In genomic region chr7:103280803-103281155, GRCh38 we compare ENCODE assay signal across 8 cellular contexts. TPM values are rescaled to one million over a fixed set of nuclear protein-coding genes. Genes with fewer than 3 reads are reported as not detected.
DNase-seq lines count a peak whose midpoint lies in the region; ATAC-seq and TF ChIP-seq lines count a peak whose summit lies in the region.
"Not testable (repeated sequence)": the region's sequence is repeated elsewhere in the genome, so short reads cannot be mapped to it uniquely, and the experiment has no call there.

No MANE protein-coding gene starts in this region.

- peak overlapping the region; percentile 77 for H3K27ac ChIP-seq in CD4-positive, alpha-beta memory T cell (ENCODE audit: low read depth, low read length)
- not testable (repeated sequence) for H3K27ac ChIP-seq in HUES64 (ENCODE audit: low read depth, low read length)

- not testable (repeated sequence) for H3K9me3 Mint-ChIP-seq in CD4-positive, alpha-beta memory T cell; glutamatergic neuron (ENCODE audit: unreplicated experiment); naive B cell

- peak; percentile 14 for ATAC-seq in GM21529 (IDR thresholded peaks at IDR 0.05; ENCODE audit: unreplicated experiment)
- ATAC-seq in naive B cell (ENCODE audit: low read depth in 2 of 2), result not testable (repeated sequence)

- H3K36me3 Mint-ChIP-seq in CD4-positive, alpha-beta memory T cell; glutamatergic neuron (ENCODE audit: unreplicated experiment); naive B cell: not testable (repeated sequence)

- H3K27ac Mint-ChIP-seq in CD4-positive, alpha-beta memory T cell, result peak overlapping the region; percentile 87 to 100 (median 100)
- not testable (repeated sequence) for H3K27ac Mint-ChIP-seq in glutamatergic neuron (ENCODE audit: unreplicated experiment)
- H3K27ac Mint-ChIP-seq in naive B cell, result peak overlapping the region; percentile 97 to 100 (median 100)

- not testable (repeated sequence) for H3K4me1 ChIP-seq in CD4-positive, alpha-beta memory T cell (ENCODE audit: insufficient read depth, low read length); HUES64 (ENCODE audit: insufficient read depth, low read length)

- not testable (repeated sequence) for H3K36me3 ChIP-seq in CD4-positive, alpha-beta memory T cell (ENCODE audit: insufficient read depth, low read length); HUES64 (ENCODE audit: insufficient read depth, low read length)

- not testable (repeated sequence) for H3K9me3 ChIP-seq in CD4-positive, alpha-beta memory T cell (ENCODE audit: control insufficient read depth in 1 of 2, low read length in 2 of 2); HUES64 (ENCODE audit: insufficient read depth, low read depth, low read length)

- H3K27me3 ChIP-seq in CD4-positive, alpha-beta memory T cell (ENCODE audit: insufficient read depth, low read length), result not testable (repeated sequence)
- peaks cover 37% of the 10 kb centered on the region for H3K27me3 ChIP-seq in HUES64 (ENCODE audit: insufficient read depth, low read length)

- POLR2A ChIA-PET in CD4-positive, alpha-beta memory T cell (lab: Charles Lee; ENCODE audit: partially characterized antibody), result interaction anchor here (0.9 to 2.4 kb wide), 6 partner anchors 16 to 206 kb away, joined by 3 to 19 read pairs (median 3); partner anchors contain the start of genes ARMC10, DNAJC2, FBXL13 and PMPCB

- not testable (repeated sequence) for H3K9ac ChIP-seq in HUES64 (ENCODE audit: low read depth, low read length)

- peak overlapping the region; percentile 95 to 99 (median 98) for H3K4me3 Mint-ChIP-seq in CD4-positive, alpha-beta memory T cell
- peak overlapping the region; percentile 96 for H3K4me3 Mint-ChIP-seq in glutamatergic neuron (ENCODE audit: unreplicated experiment)
- peak overlapping the region; percentile 90 to 99 (median 98) for H3K4me3 Mint-ChIP-seq in naive B cell

- not testable (repeated sequence) for H3K27me3 Mint-ChIP-seq in CD4-positive, alpha-beta memory T cell; naive B cell
- peaks cover 12% of the 10 kb centered on the region for H3K27me3 Mint-ChIP-seq in glutamatergic neuron (ENCODE audit: unreplicated experiment)

- intact Hi-C loops in CD4-positive, alpha-beta memory T cell (cut with micrococcal nuclease), result loop anchor here (1.0 to 5.0 kb wide), 6 partner anchors 17 to 928 kb away; partner anchors contain the start of genes DNAJC2, FBXL13, NAPEPLD and ORC5

- WGBS in HUES64, result 2% methylated on average over 25 of the region's 25 CpGs

- peaks cover 11 to 31% (median 18%) of the 10 kb centered on the region in 4 donors for H3K4me1 Mint-ChIP-seq in CD4-positive, alpha-beta memory T cell
- H3K4me1 Mint-ChIP-seq in glutamatergic neuron (ENCODE audit: low read depth, unreplicated experiment), result not testable (repeated sequence)
- peaks cover 24 to 26% (median 26%) of the 10 kb centered on the region in 3 donors for H3K4me1 Mint-ChIP-seq in naive B cell

- TF ChIP-seq CTCF in glutamatergic neuron (IDR thresholded peaks at IDR 0.05; ENCODE audit: partially characterized antibody, unreplicated experiment), result not testable (repeated sequence)

- H3K4me3 ChIP-seq in CD4-positive, alpha-beta memory T cell (ENCODE audit: low read length in 2 of 2), result peak overlapping the region; percentile 57 to 61
- peak overlapping the region; percentile 65 for H3K4me3 ChIP-seq in HUES64 (ENCODE audit: low read length)

- not testable (repeated sequence) for DNase-seq in CD4-positive, alpha-beta memory T cell; glutamatergic neuron; naive B cell
- DNase-seq in T-helper 9 cell, result peak; percentile 1
- DNase-seq in astrocyte of the hippocampus (ENCODE audit: low read depth, low spot score), result peak; percentile 36
- DNase-seq in stimulated activated CD8-positive, alpha-beta memory T cell treated with anti-CD3 and anti-CD28 coated beads, Interleukin-15, amount 100 ng/mL, for 48 hours (ENCODE audit: low read depth in 2 of 2), result peak; percentile 4 to 9

- CTCF ChIA-PET in CD4-positive, alpha-beta memory T cell (lab: Charles Lee; ENCODE audit: partially characterized antibody), result interaction anchor here (1.0 to 2.0 kb wide), 3 partner anchors 15 to 126 kb away, joined by 3 to 9 read pairs (median 4); partner anchors contain the start of gene PMPCB

RNA-seq across cellular contexts. Expression of gene PMPCB, which starts 16.5 kb away (rescaled TPM):
- 10 to 100 TPM; 72.7 to 76.2 TPM for total RNA-seq in CD4-positive, alpha-beta memory T cell
- polyA plus RNA-seq in CD4-positive, alpha-beta memory T cell, result 10 to 100 TPM; 71.2 to 86.1 TPM
- 62.6 TPM for polyA plus RNA-seq in HUES64 (2013, experiment 1 of 2)
- polyA plus RNA-seq in HUES64 (2013, experiment 2 of 2), result 68.7 TPM
- total RNA-seq in glutamatergic neuron (ENCODE audit: unreplicated experiment), result 59.8 TPM
- 10 to 100 TPM; 68.8 to 88.1 (median 75.2) TPM for polyA plus RNA-seq in naive B cell (ENCODE audit: low read depth in 6 of 6)
